Comparison of ENCODE assay signal across 8 cellular contexts in the genomic region with DNA sequence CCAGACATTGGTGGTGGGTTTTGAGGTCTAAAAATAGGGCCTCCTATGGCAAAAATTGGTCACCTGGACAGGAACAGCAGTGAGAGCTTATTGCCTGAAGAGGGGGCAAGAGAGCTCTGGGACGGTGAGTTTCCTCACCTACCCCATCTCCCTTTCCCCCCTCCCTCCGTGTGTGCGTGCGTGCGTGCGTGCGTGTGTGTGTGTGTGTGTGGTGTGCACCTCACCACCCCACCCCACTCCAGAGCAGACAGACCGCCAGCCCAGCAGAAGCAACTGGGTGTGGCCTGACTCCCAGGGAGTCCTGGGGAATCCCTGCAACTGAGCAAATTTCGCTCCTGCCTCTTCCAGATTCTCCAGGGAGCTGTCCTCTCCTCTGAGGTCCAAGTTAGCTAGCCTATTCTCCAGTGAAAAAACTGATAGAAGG. TPM values are rescaled to one million over a fixed set of nuclear protein-coding genes. Genes with fewer than 3 reads are reported as not detected.
DNase-seq lines count a peak whose midpoint lies in the region; ATAC-seq, FAIRE-seq and TF ChIP-seq lines count a peak whose summit lies in the region.

No MANE protein-coding gene starts in this region.

- no peak for TF ChIP-seq POLR2A in GM12891 (IDR thresholded peaks at IDR 0.05; ENCODE audit: low read depth, low read length)

- peak overlapping the region; percentile 75 for H3K4me3 Mint-ChIP-seq in natural killer cell treated with Interleukin-12 subunit alpha and Interleukin-12 subunit beta and Interleukin-15 and Interleukin-18, amount 100 ng/mL, for 72 hours

- H3K9me3 Mint-ChIP-seq in natural killer cell treated with Interleukin-12 subunit alpha and Interleukin-12 subunit beta and Interleukin-15 and Interleukin-18, amount 100 ng/mL, for 72 hours = no peaks in the 10 kb centered on the region

- peak; percentile 86 for FAIRE-seq in GM12891 (lab: Jason Lieb, UNC)

- no peak for DNase-seq in GM12891 (ENCODE audit: insufficient read length, low spot score)
- peak; percentile 30 for DNase-seq in NOMO-1 treated with dmso at 0.1 percent for 144 hours (lab: John Stamatoyannopoulos, UW; ENCODE audit: unreplicated experiment)
- peak; percentile 77 for DNase-seq in activated T-cell treated with anti-CD3 and anti-CD28 coated beads, Interleukin-2, amount 50 U/mL, for 1 hour
- DNase-seq in natural killer cell treated with Interleukin-12 subunit alpha and Interleukin-12 subunit beta and Interleukin-15 and Interleukin-18, amount 100 ng/mL, for 72 hours (ENCODE audit: low spot score) = peak; percentile 66
- peak; percentile 42 for DNase-seq in superior temporal gyrus (ENCODE audit: extremely low spot score)
- DNase-seq in middle frontal gyrus (ENCODE audit: extremely low spot score, low spot score) = no peak

- peaks cover 0 to 11% of the 10 kb centered on the region in 2 donors for H3K27me3 Mint-ChIP-seq in natural killer cell treated with Interleukin-12 subunit alpha and Interleukin-12 subunit beta and Interleukin-15 and Interleukin-18, amount 100 ng/mL, for 72 hours

- ATAC-seq in HG03159 (IDR thresholded peaks at IDR 0.05; ENCODE audit: unreplicated experiment) (peak; percentile 22), esophagus mucosa (peak; percentile 79)
- ATAC-seq in natural killer cell treated with Interleukin-12 subunit alpha and Interleukin-12 subunit beta and Interleukin-15 and Interleukin-18, amount 100 ng/mL, for 72 hours = peak; percentile 73 to 76

- peak overlapping the region; percentile 62 to 69 for H3K27ac Mint-ChIP-seq in natural killer cell treated with Interleukin-12 subunit alpha and Interleukin-12 subunit beta and Interleukin-15 and Interleukin-18, amount 100 ng/mL, for 72 hours

- no peaks in the 10 kb centered on the region for H3K36me3 Mint-ChIP-seq in natural killer cell treated with Interleukin-12 subunit alpha and Interleukin-12 subunit beta and Interleukin-15 and Interleukin-18, amount 100 ng/mL, for 72 hours

- H3K4me1 Mint-ChIP-seq in natural killer cell treated with Interleukin-12 subunit alpha and Interleukin-12 subunit beta and Interleukin-15 and Interleukin-18, amount 100 ng/mL, for 72 hours (ENCODE audit: low read depth in 2 of 2) = peaks cover 24 to 35% of the 10 kb centered on the region in 2 donors

TF ChIP-seq in GM12891, 5 proteins besides CTCF, POLR2A, EP300 and RAD21:
- TF ChIP-seq TAF1 (IDR thresholded peaks at IDR 0.05; ENCODE audit: low read depth, low read length) = no peak
- TF ChIP-seq PAX5 (IDR thresholded peaks at IDR 0.05; ENCODE audit: insufficient read depth, low read length, severe bottlenecking) = peak; percentile 8

RNA-seq across cellular contexts. Expression of gene PRPS1, which starts 44.7 kb away (rescaled TPM):
- polyA plus RNA-seq in GM12891 (2012; ENCODE audit: low read depth, missing spikeins) = 45.1 TPM
- 14.6 TPM for total RNA-seq in esophagus mucosa
- 100 to 1,000 TPM in 1 of 2 donors, 10 to 100 TPM in 1; 59.2 to 104 TPM for total RNA-seq in natural killer cell treated with Interleukin-12 subunit alpha and Interleukin-12 subunit beta and Interleukin-15 and Interleukin-18, amount 100 ng/mL, for 72 hours

Comparison
In these comparisons a context has a peak if more than half of its experiments do, and no peak if none do; other contexts are left out.
1. DNase-seq: peak in NOMO-1 treated with dmso at 0.1 percent for 144 hours (single experiment), activated T-cell treated with anti-CD3 and anti-CD28 coated beads, Interleukin-2, amount 50 U/mL, for 1 hour (single experiment), natural killer cell treated with Interleukin-12 subunit alpha and Interleukin-12 subunit beta and Interleukin-15 and Interleukin-18, amount 100 ng/mL, for 72 hours (single experiment) and superior temporal gyrus (single experiment); none in GM12891 (single experiment) and middle frontal gyrus (single experiment).
2. ATAC-seq: peak in every context shown above with its lines; median percentile 79 in esophagus mucosa; 74 in natural killer cell treated with Interleukin-12 subunit alpha and Interleukin-12 subunit beta and Interleukin-15 and Interleukin-18, amount 100 ng/mL, for 72 hours; 22 in HG03159.